In the genomic region with DNA sequence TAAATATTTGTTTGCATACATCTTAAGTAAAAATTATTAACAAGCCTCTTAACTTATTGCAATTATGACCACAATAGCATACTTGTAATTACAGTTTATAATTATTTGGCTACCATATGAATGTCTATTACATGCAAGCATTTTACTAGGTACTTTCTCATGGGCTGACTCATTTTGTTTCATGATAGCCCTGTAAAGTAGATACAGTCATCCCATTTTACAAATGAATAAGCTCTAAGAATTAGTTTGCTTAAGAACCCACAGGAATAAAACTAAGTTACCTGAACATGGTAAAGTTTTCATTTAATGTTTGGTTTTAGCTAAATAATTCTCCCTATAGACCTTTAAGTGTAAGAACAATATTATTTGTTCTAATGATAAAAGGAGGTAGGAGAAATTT, we compare ENCODE assay signal across 30 cellular contexts.
"Had no signal": no experiment of that assay in that cellular context is flagged by ENCODE, and none has a peak within 500 bp of the region (broad histone marks: within the 10 kb centered on the region; RNA-seq: fewer than 3 reads in every experiment).

No MANE protein-coding gene starts in this region.

- H3K4me1 ChIP-seq: colonic mucosa, esophagus muscularis mucosa, esophagus squamous epithelium, foreskin keratinocyte, gastrocnemius medialis, gastroesophageal sphincter, heart left ventricle, heart right ventricle had no signal

- H3K27ac ChIP-seq: colonic mucosa, coronary artery, dorsolateral prefrontal cortex, epithelial cell of prostate, esophagus muscularis mucosa, esophagus squamous epithelium, foreskin keratinocyte, gastrocnemius medialis, gastroesophageal sphincter, heart left ventricle, heart right ventricle, hepatocyte had no signal

- H3K9me3 ChIP-seq: colonic mucosa, esophagus muscularis mucosa, gastrocnemius medialis, gastroesophageal sphincter had no signal

- H3K4me3 Mint-ChIP-seq: dendritic cell treated with granulocyte-macrophage colony-stimulating factor and Interleukin-4, amounts not matched to agents 40 ng/mL and 50 ng/mL, for 4 days; effector memory CD8-positive, alpha-beta T cell; endodermal cell had no signal

- H3K4me2 ChIP-seq: hepatocyte had no signal

- H3K4me3 ChIP-seq: colonic mucosa, coronary artery, dorsolateral prefrontal cortex, esophagus muscularis mucosa, esophagus squamous epithelium, gastrocnemius medialis, gastroesophageal sphincter, heart left ventricle, heart right ventricle, hepatocyte had no signal

- H3K27ac Mint-ChIP-seq: dendritic cell treated with granulocyte-macrophage colony-stimulating factor and Interleukin-4, amounts not matched to agents 40 ng/mL and 50 ng/mL, for 4 days; effector memory CD8-positive, alpha-beta T cell; endodermal cell had no signal

- H3K27me3 Mint-ChIP-seq: dendritic cell treated with granulocyte-macrophage colony-stimulating factor and Interleukin-4, amounts not matched to agents 40 ng/mL and 50 ng/mL, for 4 days; effector memory CD8-positive, alpha-beta T cell had no signal

- H3K79me2 ChIP-seq: hepatocyte had no signal

- H3K36me3 ChIP-seq: colonic mucosa, esophagus muscularis mucosa, esophagus squamous epithelium, gastrocnemius medialis, gastroesophageal sphincter, heart left ventricle, heart right ventricle had no signal

- FAIRE-seq: colon, endometrium, endothelial cell of umbilical vein, frontal cortex had no signal

- H3K27me3 ChIP-seq: colonic mucosa, dorsolateral prefrontal cortex, esophagus muscularis mucosa, esophagus squamous epithelium, foreskin keratinocyte, gastrocnemius medialis, gastroesophageal sphincter, heart left ventricle, heart right ventricle, hepatocyte had no signal

- H3K4me1 Mint-ChIP-seq: endodermal cell had no signal

- DNase-seq: colonic mucosa; cortex of kidney; dermis blood vessel endothelial cell; dorsolateral prefrontal cortex; effector CD4-positive, alpha-beta T cell; effector CD8-positive, alpha-beta T cell; effector memory CD4-positive, alpha-beta T cell; effector memory CD8-positive, alpha-beta T cell; endodermal cell; erythroblast; esophagus squamous epithelium; foreskin fibroblast; foreskin keratinocyte; foreskin melanocyte; gastrocnemius medialis; glutamatergic neuron; head of caudate nucleus; heart left ventricle; heart right ventricle had no signal

- ATAC-seq: effector memory CD8-positive, alpha-beta T cell; esophagus mucosa; foreskin keratinocyte; gastrocnemius medialis; gastroesophageal sphincter; heart left ventricle; heart right ventricle had no signal

- H2AFZ ChIP-seq: hepatocyte had no signal
